In genomic region chr17:40480501-40481003, GRCh38 we compare ENCODE assay signal across 8 cellular contexts. TPM values are rescaled to one million over a fixed set of nuclear protein-coding genes. Genes with fewer than 3 reads are reported as not detected.
DNase-seq lines count a peak whose midpoint lies in the region; ATAC-seq, FAIRE-seq and TF ChIP-seq lines count a peak whose summit lies in the region.

No MANE protein-coding gene starts in this region.

- ATAC-seq in PC-3 (peak; percentile 44), naive B cell (ENCODE audit: low read depth in 2 of 2) (peak; percentile 92 to 93), HG03108 (IDR thresholded peaks at IDR 0.05; ENCODE audit: unreplicated experiment) (no peak)

- no peaks in the 10 kb centered on the region for H3K9me2 ChIP-seq in PC-3 (replicated peaks; ENCODE audit: low read length)

- peak overlapping the region; percentile 92 to 98 (median 97) for H3K27ac Mint-ChIP-seq in naive B cell

- H3K9me3 ChIP-seq in PC-3 (ENCODE audit: low read length): no peaks in the 10 kb centered on the region

- H3K27me3 Mint-ChIP-seq in naive B cell: no peaks in the 10 kb centered on the region

- no peak overlapping the region for H2AFZ ChIP-seq in PC-3 (ENCODE audit: low read length)

- no TSS peak for BruUV-seq in PC-3 (replicated peaks; lab: Mats Ljungman, UMichigan)

- no peak for TF ChIP-seq CTCF in PC-3 (conservative IDR thresholded peaks at IDR 0.05; ENCODE audit: low read depth, low read length)
- TF ChIP-seq CTCF in D721Med (IDR thresholded peaks at IDR 0.05; ENCODE audit: insufficient read depth, missing control alignments): no peak

- POLR2A ChIA-PET in PC-3 (lab: Charles Lee; ENCODE audit: unreplicated experiment): no interaction called here

- H3K4me2 ChIP-seq in PC-3 (ENCODE audit: low read length): no peak overlapping the region

- CTCF ChIA-PET in PC-3 (lab: Charles Lee): no interaction called here

- H3K36me3 Mint-ChIP-seq in naive B cell: no peaks in the 10 kb centered on the region

- peaks cover 40% of the 10 kb centered on the region for H3K36me3 ChIP-seq in PC-3 (ENCODE audit: low read depth, low read length)

- peak overlapping the region in 7 of 8 donors; percentile 16 to 86 (median 78) for H3K4me3 Mint-ChIP-seq in naive B cell

- peak overlapping the region; percentile 9; the same call in 1 of the 2 replicates for H3K9ac ChIP-seq in PC-3 (ENCODE audit: low read length)

- FAIRE-seq in urothelium cell line (lab: Jason Lieb, UNC) (peak; percentile 74), D721Med (lab: Jason Lieb, UNC) (no peak)

- no peaks in the 10 kb centered on the region for H3K27me3 ChIP-seq in PC-3 (ENCODE audit: low read length)

- peak overlapping the region; percentile 99 for H3K27ac ChIP-seq in PC-3 (ENCODE audit: low read length)

- H3K4me3 ChIP-seq in PC-3 (ENCODE audit: low read length): no peak overlapping the region

- intact Hi-C loops in PC-3 (cut with micrococcal nuclease): no loop called here

- H3K4me1 Mint-ChIP-seq in naive B cell: peaks cover 46 to 80% (median 74%) of the 10 kb centered on the region in 3 donors

- no peaks in the 10 kb centered on the region for H4K20me1 ChIP-seq in PC-3 (ENCODE audit: low read length)

- H3K4me1 ChIP-seq in PC-3 (ENCODE audit: insufficient read depth, low read length): peaks cover 28% of the 10 kb centered on the region

- H3K9me3 Mint-ChIP-seq in naive B cell: no peaks in the 10 kb centered on the region

- DNase-seq in CMK (ENCODE audit: low read depth): peak; percentile 54
- peak; percentile 34 for DNase-seq in PC-3
- DNase-seq in activated gamma-delta T cell (lab: John Stamatoyannopoulos, UW): peak; percentile 54
- DNase-seq in naive B cell: peak; percentile 86
- DNase-seq in urothelium cell line (ENCODE audit: low spot score): peak; percentile 38
- DNase-seq in D721Med (ENCODE audit: insufficient read length, low spot score): no peak
- no peak for DNase-seq in LoVo (ENCODE audit: low spot score)

- no peaks in the 10 kb centered on the region for H3K79me2 ChIP-seq in PC-3 (ENCODE audit: low read length)

- peaks cover 11% of the 10 kb centered on the region for H3F3A ChIP-seq in PC-3 (ENCODE audit: low read length, unreplicated experiment)

RNA-seq across cellular contexts. Expression of gene TNS4, which starts 20.9 kb away (rescaled TPM):
- 127 and 128 TPM in 2 replicates for total RNA-seq in PC-3 (2014; rRNA removed)
- not detected for polyA plus RNA-seq in naive B cell (ENCODE audit: low read depth in 6 of 6)

RNA-seq across cellular contexts. Expression of gene IGFBP4, which starts 37.3 kb away (rescaled TPM):
- total RNA-seq in PC-3 (2014; rRNA removed): 164 and 297 TPM in 2 replicates
- polyA plus RNA-seq in naive B cell (ENCODE audit: low read depth in 6 of 6): 10 to 100 TPM; 33.3 to 66.5 (median 47.3) TPM

Comparison
In these comparisons a context has a peak if more than half of its experiments do, and no peak if none do; other contexts are left out.
1. DNase-seq: peak in CMK (single experiment), PC-3 (single experiment), activated gamma-delta T cell (single experiment), naive B cell (single experiment) and urothelium cell line (single experiment); none in D721Med (single experiment) and LoVo (single experiment).